17 cellular contexts compared by ENCODE assay signal in genomic region chr1:169853335-169853734, GRCh38.
"Had no signal": no experiment of that assay in that cellular context is flagged by ENCODE, and none has a peak within 500 bp of the region (broad histone marks: within the 10 kb centered on the region; RNA-seq: fewer than 3 reads in every experiment).

No MANE protein-coding gene starts in this region.

- H3K9me3 Mint-ChIP-seq: activated CD4-positive, alpha-beta memory T cell treated with anti-CD3 and anti-CD28 coated beads, Interleukin-2, amount 10 ng/mL, durations not matched to agents 7 days and 5 days; central memory CD8-positive, alpha-beta T cell; dendritic cell treated with granulocyte-macrophage colony-stimulating factor and Interleukin-4, amounts not matched to agents 40 ng/mL and 50 ng/mL, for 4 days; effector memory CD8-positive, alpha-beta T cell had no signal

- H3K4me3 ChIP-seq: adrenal gland, gastroesophageal sphincter, hepatocyte, ovary, tibial nerve had no signal

- H3K4me1 Mint-ChIP-seq: activated CD4-positive, alpha-beta T cell treated with anti-CD3 and anti-CD28 coated beads for 36 hours had no signal

- H3K27ac ChIP-seq: adrenal gland, epithelial cell of prostate, gastroesophageal sphincter, hepatocyte, ovary, tibial nerve, VCaP had no signal

- H3K27me3 ChIP-seq: adrenal gland, gastroesophageal sphincter, hepatocyte, ovary, tibial nerve had no signal

- H3K4me1 ChIP-seq: adrenal gland, gastroesophageal sphincter had no signal

- H2AFZ ChIP-seq: hepatocyte had no signal

- H3K4me3 Mint-ChIP-seq: activated CD4-positive, alpha-beta memory T cell treated with anti-CD3 and anti-CD28 coated beads, Interleukin-2, amount 10 ng/mL, durations not matched to agents 7 days and 5 days; activated CD4-positive, alpha-beta T cell treated with anti-CD3 and anti-CD28 coated beads for 36 hours; central memory CD8-positive, alpha-beta T cell; dendritic cell treated with granulocyte-macrophage colony-stimulating factor and Interleukin-4, amounts not matched to agents 40 ng/mL and 50 ng/mL, for 4 days; effector memory CD8-positive, alpha-beta T cell had no signal

- ATAC-seq: activated CD4-positive, alpha-beta T cell treated with anti-CD3 and anti-CD28 coated beads for 36 hours; effector memory CD8-positive, alpha-beta T cell; gastroesophageal sphincter; left ventricle myocardium superior had no signal

- DNase-seq: activated CD4-positive, alpha-beta memory T cell treated with anti-CD3 and anti-CD28 coated beads, Interleukin-2, amount 10 ng/mL, durations not matched to agents 7 days and 5 days; activated CD4-positive, alpha-beta T cell treated with anti-CD3 and anti-CD28 coated beads for 36 hours; activated naive CD4-positive, alpha-beta T cell; adrenal gland; effector memory CD8-positive, alpha-beta T cell; left ventricle myocardium superior; mesendoderm; ovary; retina; T1000 had no signal

- H3K27me3 Mint-ChIP-seq: activated CD4-positive, alpha-beta memory T cell treated with anti-CD3 and anti-CD28 coated beads, Interleukin-2, amount 10 ng/mL, durations not matched to agents 7 days and 5 days; activated CD4-positive, alpha-beta T cell treated with anti-CD3 and anti-CD28 coated beads for 36 hours; central memory CD8-positive, alpha-beta T cell; dendritic cell treated with granulocyte-macrophage colony-stimulating factor and Interleukin-4, amounts not matched to agents 40 ng/mL and 50 ng/mL, for 4 days; effector memory CD8-positive, alpha-beta T cell had no signal

- H3K27ac Mint-ChIP-seq: activated CD4-positive, alpha-beta memory T cell treated with anti-CD3 and anti-CD28 coated beads, Interleukin-2, amount 10 ng/mL, durations not matched to agents 7 days and 5 days; activated CD4-positive, alpha-beta T cell treated with anti-CD3 and anti-CD28 coated beads for 36 hours; dendritic cell treated with granulocyte-macrophage colony-stimulating factor and Interleukin-4, amounts not matched to agents 40 ng/mL and 50 ng/mL, for 4 days; effector memory CD8-positive, alpha-beta T cell had no signal

- H3K9me3 ChIP-seq: adrenal gland, gastroesophageal sphincter, ovary, tibial nerve had no signal

- H3K4me2 ChIP-seq: hepatocyte had no signal

- H3K36me3 ChIP-seq: ovary had no signal
